1 cellular context compared by ENCODE assay signal in the genomic region with DNA sequence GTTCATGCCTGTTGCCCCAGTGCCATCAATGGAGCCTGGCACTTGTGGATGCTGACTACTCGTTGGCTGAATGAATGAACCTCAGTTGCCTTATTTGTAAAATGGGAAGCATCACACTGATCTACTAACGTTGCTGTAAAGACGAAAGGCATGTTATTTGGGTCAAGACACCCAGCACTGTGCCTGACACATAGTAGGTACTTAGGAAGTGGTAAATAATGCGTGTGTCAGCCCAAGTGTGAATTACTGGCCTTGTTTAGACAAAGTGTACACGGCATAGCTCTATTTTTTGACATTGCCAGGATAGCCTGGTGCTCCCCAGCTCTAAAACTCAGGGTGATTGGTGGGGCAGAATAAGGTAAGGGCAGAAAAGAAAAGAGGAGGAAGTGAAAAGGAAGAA.
TF ChIP-seq lines count a peak whose summit lies in the region.

No MANE protein-coding gene starts in this region.

TF ChIP-seq in HepG2, 621 proteins besides CTCF, POLR2A, EP300 and RAD21:
- TF ChIP-seq KAT8 (CRISPR knock-in tag; IDR thresholded peaks at IDR 0.05) (no peak), THAP7 (CRISPR knock-in tag; IDR thresholded peaks at IDR 0.05) (no peak), ZKSCAN1 (IDR thresholded peaks at IDR 0.05; ENCODE audit: low read length) (peak; percentile 75)
